In genomic region chr16:57660715-57661463, GRCh38 we compare ENCODE assay signal across 28 cellular contexts. TPM values are rescaled to one million over a fixed set of nuclear protein-coding genes. Genes with fewer than 3 reads are reported as not detected.
"Had no signal": no experiment of that assay in that cellular context is flagged by ENCODE, and none has a peak within 500 bp of the region (broad histone marks: within the 10 kb centered on the region; RNA-seq: fewer than 3 reads in every experiment).

No MANE protein-coding gene starts in this region.

- H3K4me3 ChIP-seq: breast epithelium, colonic mucosa, dorsolateral prefrontal cortex, esophagus muscularis mucosa, gastrocnemius medialis, pancreas, psoas muscle, right atrium auricular region, tibial nerve had no signal

- H3K36me3 Mint-ChIP-seq: activated naive CD8-positive, alpha-beta T cell treated with anti-CD3 and anti-CD28 coated beads, Interleukin-2, amount 10 ng/mL, durations not matched to agents 7 days and 5 days had no signal

- H3K27me3 Mint-ChIP-seq: activated CD4-positive, alpha-beta memory T cell treated with anti-CD3 and anti-CD28 coated beads, Interleukin-2, amount 10 ng/mL, durations not matched to agents 7 days and 5 days; activated CD4-positive, alpha-beta T cell treated with anti-CD3 and anti-CD28 coated beads, Interleukin-2, amount 10 ng/mL, durations not matched to agents 24 days and 14 days; activated naive CD8-positive, alpha-beta T cell treated with anti-CD3 and anti-CD28 coated beads, Interleukin-2, amount 10 ng/mL, durations not matched to agents 7 days and 5 days; central memory CD8-positive, alpha-beta T cell; naive thymus-derived CD4-positive, alpha-beta T cell; stimulated activated naive CD8-positive, alpha-beta T cell treated with anti-CD3 and anti-CD28 coated beads, Interleukin-15, Interleukin-2, amounts not matched to agents 100 ng/mL and 50 ng/mL, for 24 hours had no signal

- H3K27ac Mint-ChIP-seq: activated CD4-positive, alpha-beta memory T cell treated with anti-CD3 and anti-CD28 coated beads, Interleukin-2, amount 10 ng/mL, durations not matched to agents 7 days and 5 days; activated CD4-positive, alpha-beta T cell treated with anti-CD3 and anti-CD28 coated beads, Interleukin-2, amount 10 ng/mL, durations not matched to agents 24 days and 14 days; activated naive CD4-positive, alpha-beta T cell treated with anti-CD3 and anti-CD28 coated beads for 36 hours; activated naive CD8-positive, alpha-beta T cell treated with anti-CD3 and anti-CD28 coated beads, Interleukin-2, amount 10 ng/mL, durations not matched to agents 7 days and 5 days; activated T-cell treated with anti-CD3 and anti-CD28 coated beads, Interleukin-2, amount 50 U/mL, for 72 hours; naive thymus-derived CD4-positive, alpha-beta T cell; stimulated activated naive CD8-positive, alpha-beta T cell treated with anti-CD3 and anti-CD28 coated beads, Interleukin-15, Interleukin-2, amounts not matched to agents 100 ng/mL and 50 ng/mL, for 24 hours; T-helper 1 cell treated with Interleukin-12 subunit alpha and Interleukin-12 subunit beta and Interleukin-4 antibody, amounts not matched to agents 30 μg/mL and 1 μg/mL, for 36 hours had no signal

- H3K4me1 Mint-ChIP-seq: activated CD4-positive, alpha-beta T cell treated with anti-CD3 and anti-CD28 coated beads, Interleukin-2, amount 10 ng/mL, durations not matched to agents 24 days and 14 days; activated naive CD8-positive, alpha-beta T cell treated with anti-CD3 and anti-CD28 coated beads, Interleukin-2, amount 10 ng/mL, durations not matched to agents 7 days and 5 days; naive thymus-derived CD4-positive, alpha-beta T cell had no signal

- ATAC-seq: activated T-cell treated with anti-CD3 and anti-CD28 coated beads, Interleukin-2, amount 50 U/mL, for 72 hours; gastrocnemius medialis; left colon; naive thymus-derived CD4-positive, alpha-beta T cell; pancreas; psoas muscle had no signal

- H3K9me3 Mint-ChIP-seq: activated CD4-positive, alpha-beta memory T cell treated with anti-CD3 and anti-CD28 coated beads, Interleukin-2, amount 10 ng/mL, durations not matched to agents 7 days and 5 days; activated CD4-positive, alpha-beta T cell treated with anti-CD3 and anti-CD28 coated beads, Interleukin-2, amount 10 ng/mL, durations not matched to agents 24 days and 14 days; activated naive CD4-positive, alpha-beta T cell treated with anti-CD3 and anti-CD28 coated beads for 36 hours; activated naive CD8-positive, alpha-beta T cell treated with anti-CD3 and anti-CD28 coated beads, Interleukin-2, amount 10 ng/mL, durations not matched to agents 7 days and 5 days; activated T-cell treated with anti-CD3 and anti-CD28 coated beads, Interleukin-2, amount 50 U/mL, for 72 hours; central memory CD8-positive, alpha-beta T cell; naive thymus-derived CD4-positive, alpha-beta T cell; stimulated activated naive CD8-positive, alpha-beta T cell treated with anti-CD3 and anti-CD28 coated beads, Interleukin-15, Interleukin-2, amounts not matched to agents 100 ng/mL and 50 ng/mL, for 24 hours; T-helper 1 cell treated with Interleukin-12 subunit alpha and Interleukin-12 subunit beta and Interleukin-4 antibody, amounts not matched to agents 30 μg/mL and 1 μg/mL, for 36 hours had no signal

- H3K9me3 ChIP-seq: breast epithelium, colonic mucosa, esophagus muscularis mucosa, gastrocnemius medialis, pancreas, psoas muscle, right atrium auricular region, tibial nerve had no signal

- FAIRE-seq: pancreas had no signal

- DNase-seq: activated CD4-positive, alpha-beta memory T cell treated with anti-CD3 and anti-CD28 coated beads, Interleukin-2, amount 10 ng/mL, durations not matched to agents 7 days and 5 days; activated CD4-positive, alpha-beta T cell treated with anti-CD3 and anti-CD28 coated beads, Interleukin-2, amount 10 ng/mL, durations not matched to agents 24 days and 14 days; activated CD4-positive, CD25-positive, alpha-beta regulatory T cell; activated effector memory CD4-positive, alpha-beta T cell treated with Interleukin-2 at 50 U/mL for 16 hours; activated naive CD4-positive, alpha-beta T cell treated with anti-CD3 and anti-CD28 coated beads for 36 hours; activated naive CD8-positive, alpha-beta T cell treated with anti-CD3 and anti-CD28 coated beads, Interleukin-2, amount 10 ng/mL, durations not matched to agents 7 days and 5 days; activated T-cell treated with anti-CD3 and anti-CD28 coated beads, Interleukin-2, amount 50 U/mL, for 72 hours; amniotic stem cell; colonic mucosa; dorsolateral prefrontal cortex; gastrocnemius medialis; head of caudate nucleus; islet precursor cell; left colon; naive thymus-derived CD4-positive, alpha-beta T cell; psoas muscle; stimulated activated CD4-positive, alpha-beta T cell treated with anti-CD3 and anti-CD28 coated beads, Interleukin-12 subunit alpha, Interleukin-12 subunit beta, amount 100 ng/mL, for 4 hours; stimulated activated CD4-positive, alpha-beta T cell treated with anti-CD3 and anti-CD28 coated beads, Interleukin-4, amount 100 ng/mL, for 4 hours; T1000 had no signal

- H3K36me3 ChIP-seq: breast epithelium, colonic mucosa, gastrocnemius medialis had no signal

- H3K27me3 ChIP-seq: breast epithelium, colonic mucosa, dorsolateral prefrontal cortex, gastrocnemius medialis, pancreas, right atrium auricular region, tibial nerve had no signal

- H3K4me3 Mint-ChIP-seq: activated CD4-positive, alpha-beta memory T cell treated with anti-CD3 and anti-CD28 coated beads, Interleukin-2, amount 10 ng/mL, durations not matched to agents 7 days and 5 days; activated CD4-positive, alpha-beta T cell treated with anti-CD3 and anti-CD28 coated beads, Interleukin-2, amount 10 ng/mL, durations not matched to agents 24 days and 14 days; activated naive CD4-positive, alpha-beta T cell treated with anti-CD3 and anti-CD28 coated beads for 36 hours; activated naive CD8-positive, alpha-beta T cell treated with anti-CD3 and anti-CD28 coated beads, Interleukin-2, amount 10 ng/mL, durations not matched to agents 7 days and 5 days; activated T-cell treated with anti-CD3 and anti-CD28 coated beads, Interleukin-2, amount 50 U/mL, for 72 hours; central memory CD8-positive, alpha-beta T cell; naive thymus-derived CD4-positive, alpha-beta T cell; stimulated activated naive CD8-positive, alpha-beta T cell treated with anti-CD3 and anti-CD28 coated beads, Interleukin-15, Interleukin-2, amounts not matched to agents 100 ng/mL and 50 ng/mL, for 24 hours; T-helper 1 cell treated with Interleukin-12 subunit alpha and Interleukin-12 subunit beta and Interleukin-4 antibody, amounts not matched to agents 30 μg/mL and 1 μg/mL, for 36 hours had no signal

- H3K4me1 ChIP-seq: breast epithelium, colonic mucosa, esophagus muscularis mucosa, gastrocnemius medialis, pancreas, psoas muscle, right atrium auricular region, tibial nerve had no signal

- H3K27ac ChIP-seq: breast epithelium, colonic mucosa, dorsolateral prefrontal cortex, esophagus muscularis mucosa, gastrocnemius medialis, pancreas, psoas muscle, right atrium auricular region, tibial nerve had no signal

RNA-seq across cellular contexts. Expression of gene ADGRG3, which starts 7.2 kb away (rescaled TPM):
- total RNA-seq: activated CD4-positive, alpha-beta memory T cell treated with anti-CD3 and anti-CD28 coated beads, Interleukin-2, amount 10 ng/mL, durations not matched to agents 7 days and 5 days; activated CD4-positive, alpha-beta T cell treated with anti-CD3 and anti-CD28 coated beads, Interleukin-2, amount 10 ng/mL, durations not matched to agents 24 days and 14 days; activated naive CD8-positive, alpha-beta T cell treated with anti-CD3 and anti-CD28 coated beads, Interleukin-2, amount 10 ng/mL, durations not matched to agents 7 days and 5 days had no signal
- polyA plus RNA-seq: naive thymus-derived CD4-positive, alpha-beta T cell had no signal

RNA-seq across cellular contexts. Expression of gene DRC7, which starts 33.7 kb away (rescaled TPM):
- total RNA-seq: activated CD4-positive, alpha-beta memory T cell treated with anti-CD3 and anti-CD28 coated beads, Interleukin-2, amount 10 ng/mL, durations not matched to agents 7 days and 5 days; activated CD4-positive, alpha-beta T cell treated with anti-CD3 and anti-CD28 coated beads, Interleukin-2, amount 10 ng/mL, durations not matched to agents 24 days and 14 days; colonic mucosa; gastrocnemius medialis; left colon; naive thymus-derived CD4-positive, alpha-beta T cell; psoas muscle; right atrium auricular region; urinary bladder had no signal
- polyA plus RNA-seq: naive thymus-derived CD4-positive, alpha-beta T cell; psoas muscle; urinary bladder had no signal
